Comparison of ENCODE assay signal across 23 cellular contexts in genomic region chr3:81255463-81255862, GRCh38.
"Had no signal": no experiment of that assay in that cellular context is flagged by ENCODE, and none has a peak within 500 bp of the region (broad histone marks: within the 10 kb centered on the region; RNA-seq: fewer than 3 reads in every experiment).

No MANE protein-coding gene starts in this region.

- H3K27ac ChIP-seq: coronary artery, dorsolateral prefrontal cortex, esophagus muscularis mucosa, foreskin keratinocyte, gastroesophageal sphincter, heart left ventricle, hepatocyte, left lung, lower lobe of right lung had no signal

- DNase-seq: dermis blood vessel endothelial cell; dorsolateral prefrontal cortex; effector CD4-positive, alpha-beta T cell; effector memory CD4-positive, alpha-beta T cell; foreskin keratinocyte; heart left ventricle; hypothalamus; left cardiac atrium; left lung; left ventricle myocardium superior; lower lobe of right lung; mesenchymal stem cell; mucosa of descending colon; naive B cell; naive thymus-derived CD8-positive, alpha-beta T cell had no signal

- H3K4me2 ChIP-seq: hepatocyte had no signal

- H3K9me3 ChIP-seq: esophagus muscularis mucosa, gastroesophageal sphincter, heart left ventricle, left lung, lower lobe of right lung, mucosa of descending colon had no signal

- FAIRE-seq: endothelial cell of umbilical vein, frontal cortex, islet of Langerhans, keratinocyte had no signal

- H3K4me1 ChIP-seq: esophagus muscularis mucosa, foreskin keratinocyte, gastroesophageal sphincter, heart left ventricle, left lung, lower lobe of right lung had no signal

- ATAC-seq: foreskin keratinocyte; gastroesophageal sphincter; heart left ventricle; left cardiac atrium; left lung; left ventricle myocardium superior; lower lobe of right lung; mucosa of descending colon; naive thymus-derived CD8-positive, alpha-beta T cell had no signal

- H3K27me3 ChIP-seq: dorsolateral prefrontal cortex, esophagus muscularis mucosa, foreskin keratinocyte, gastroesophageal sphincter, heart left ventricle, hepatocyte, left lung had no signal

- H3K79me2 ChIP-seq: hepatocyte had no signal

- H3K36me3 ChIP-seq: esophagus muscularis mucosa, gastroesophageal sphincter, heart left ventricle, left lung, lower lobe of right lung had no signal

- H2AFZ ChIP-seq: hepatocyte had no signal

- H3K4me3 ChIP-seq: coronary artery, dorsolateral prefrontal cortex, esophagus muscularis mucosa, gastroesophageal sphincter, heart left ventricle, hepatocyte, left lung, lower lobe of right lung, mucosa of descending colon had no signal
